Comparison of ENCODE assay signal across 1 cellular context in the genomic region with DNA sequence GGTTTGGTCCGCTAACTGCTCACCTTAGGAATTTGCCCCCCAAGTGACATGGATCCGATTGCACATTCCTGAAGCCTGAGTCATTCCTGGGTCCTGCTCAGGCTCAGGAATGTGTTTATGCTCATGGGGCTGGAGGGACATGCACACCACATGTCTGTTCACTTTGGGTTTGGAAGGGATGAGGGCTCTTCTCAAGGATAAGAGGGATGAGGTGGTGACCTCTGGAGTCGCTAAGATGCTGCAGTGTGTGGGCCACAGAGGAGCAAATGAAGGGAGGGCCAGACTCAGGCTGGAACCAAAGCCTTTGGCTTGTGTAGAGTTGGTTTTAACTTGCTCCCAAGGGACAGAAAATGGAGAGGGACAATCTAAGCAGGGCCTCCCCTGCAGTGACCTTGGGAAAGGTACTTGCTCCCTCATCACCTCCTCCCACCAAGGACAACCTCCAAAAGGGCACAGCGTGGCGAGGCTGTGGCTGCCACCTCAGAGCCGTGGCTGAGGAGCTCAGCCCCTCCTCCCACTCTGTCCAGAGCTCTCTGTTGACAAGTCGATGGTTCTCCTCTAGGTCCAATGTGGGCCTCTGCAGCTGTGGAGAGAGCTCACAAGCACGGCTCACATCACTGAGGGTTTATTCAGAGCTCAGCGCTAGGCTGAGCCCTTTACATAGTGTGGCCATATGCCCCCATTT.
TF ChIP-seq lines count a peak whose summit lies in the region.

No MANE protein-coding gene starts in this region.

TF ChIP-seq in HepG2, 621 proteins besides CTCF, POLR2A, EP300 and RAD21 (continued from another document and continues in another):
- TF ChIP-seq, protein P1, sequence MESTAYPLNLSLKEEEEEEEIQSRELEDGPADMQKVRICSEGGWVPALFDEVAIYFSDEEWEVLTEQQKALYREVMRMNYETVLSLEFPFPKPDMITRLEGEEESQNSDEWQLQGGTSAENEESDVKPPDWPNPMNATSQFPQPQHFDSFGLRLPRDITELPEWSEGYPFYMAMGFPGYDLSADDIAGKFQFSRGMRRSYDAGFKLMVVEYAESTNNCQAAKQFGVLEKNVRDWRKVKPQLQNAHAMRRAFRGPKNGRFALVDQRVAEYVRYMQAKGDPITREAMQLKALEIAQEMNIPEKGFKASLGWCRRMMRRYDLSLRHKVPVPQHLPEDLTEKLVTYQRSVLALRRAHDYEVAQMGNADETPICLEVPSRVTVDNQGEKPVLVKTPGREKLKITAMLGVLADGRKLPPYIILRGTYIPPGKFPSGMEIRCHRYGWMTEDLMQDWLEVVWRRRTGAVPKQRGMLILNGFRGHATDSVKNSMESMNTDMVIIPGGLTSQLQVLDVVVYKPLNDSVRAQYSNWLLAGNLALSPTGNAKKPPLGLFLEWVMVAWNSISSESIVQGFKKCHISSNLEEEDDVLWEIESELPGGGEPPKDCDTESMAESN (CRISPR knock-in tag; conservative IDR thresholded peaks at IDR 0.05): peak; percentile 81; the same call in 1 of the 2 replicates
- TF ChIP-seq ZC3H13 (CRISPR knock-in tag; IDR thresholded peaks at IDR 0.05): no peak; the same call in 1 of the 2 replicates
- no peak; the same call in 1 of the 2 replicates for TF ChIP-seq ZBTB21 (CRISPR knock-in tag; IDR thresholded peaks at IDR 0.05)
- no peak for TF ChIP-seq KLF15 (CRISPR knock-in tag; IDR thresholded peaks at IDR 0.05; ENCODE audit: borderline replicate concordance)
- TF ChIP-seq NCOA1 (CRISPR knock-in tag; IDR thresholded peaks at IDR 0.05): no peak; the same call in none of the 2 replicates
- TF ChIP-seq, protein P2, sequence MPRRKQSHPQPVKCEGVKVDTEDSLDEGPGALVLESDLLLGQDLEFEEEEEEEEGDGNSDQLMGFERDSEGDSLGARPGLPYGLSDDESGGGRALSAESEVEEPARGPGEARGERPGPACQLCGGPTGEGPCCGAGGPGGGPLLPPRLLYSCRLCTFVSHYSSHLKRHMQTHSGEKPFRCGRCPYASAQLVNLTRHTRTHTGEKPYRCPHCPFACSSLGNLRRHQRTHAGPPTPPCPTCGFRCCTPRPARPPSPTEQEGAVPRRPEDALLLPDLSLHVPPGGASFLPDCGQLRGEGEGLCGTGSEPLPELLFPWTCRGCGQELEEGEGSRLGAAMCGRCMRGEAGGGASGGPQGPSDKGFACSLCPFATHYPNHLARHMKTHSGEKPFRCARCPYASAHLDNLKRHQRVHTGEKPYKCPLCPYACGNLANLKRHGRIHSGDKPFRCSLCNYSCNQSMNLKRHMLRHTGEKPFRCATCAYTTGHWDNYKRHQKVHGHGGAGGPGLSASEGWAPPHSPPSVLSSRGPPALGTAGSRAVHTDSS (CRISPR knock-in tag; conservative IDR thresholded peaks at IDR 0.05): no peak
- TF ChIP-seq XRCC5 (optimal IDR thresholded peaks at IDR 0.05; ENCODE audit: low read length): peak; percentile 61
- peak; percentile 97 for TF ChIP-seq SIX1 (CRISPR knock-in tag; IDR thresholded peaks at IDR 0.05; ENCODE audit: borderline replicate concordance)
- TF ChIP-seq, protein P3, sequence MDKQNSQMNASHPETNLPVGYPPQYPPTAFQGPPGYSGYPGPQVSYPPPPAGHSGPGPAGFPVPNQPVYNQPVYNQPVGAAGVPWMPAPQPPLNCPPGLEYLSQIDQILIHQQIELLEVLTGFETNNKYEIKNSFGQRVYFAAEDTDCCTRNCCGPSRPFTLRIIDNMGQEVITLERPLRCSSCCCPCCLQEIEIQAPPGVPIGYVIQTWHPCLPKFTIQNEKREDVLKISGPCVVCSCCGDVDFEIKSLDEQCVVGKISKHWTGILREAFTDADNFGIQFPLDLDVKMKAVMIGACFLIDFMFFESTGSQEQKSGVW (CRISPR knock-in tag; IDR thresholded peaks at IDR 0.05; ENCODE audit: borderline replicate concordance): no peak
- no peak; the same call in none of the 2 replicates for TF ChIP-seq NCOR1 (IDR thresholded peaks at IDR 0.05; ENCODE audit: borderline replicate concordance, low read length)
- TF ChIP-seq ZNF564 (CRISPR knock-in tag; IDR thresholded peaks at IDR 0.05): no peak
- peak; percentile 49; the same call in 1 of the 2 replicates for TF ChIP-seq CREM (IDR thresholded peaks at IDR 0.05)
- TF ChIP-seq CREM (CRISPR knock-in tag; IDR thresholded peaks at IDR 0.05): no peak
- no peak for TF ChIP-seq EZH2 (conservative IDR thresholded peaks at IDR 0.05; ENCODE audit: low read depth, low read length)
- peak; percentile 53; the same call in 1 of the 2 replicates for TF ChIP-seq FOXK2 (IDR thresholded peaks at IDR 0.05)
- peak; percentile 59; the same call in 1 of the 2 replicates for TF ChIP-seq POLR2AphosphoS5 (IDR thresholded peaks at IDR 0.05; ENCODE audit: low read depth, low read length)
- peak; percentile 82 for TF ChIP-seq YEATS4 (CRISPR knock-in tag; IDR thresholded peaks at IDR 0.05; ENCODE audit: borderline replicate concordance)
- peak; percentile 63; the same call in 1 of the 2 replicates for TF ChIP-seq MYNN (CRISPR knock-in tag; IDR thresholded peaks at IDR 0.05; ENCODE audit: low read depth)
- TF ChIP-seq ZNF598 (CRISPR knock-in tag; IDR thresholded peaks at IDR 0.05; ENCODE audit: borderline replicate concordance): peak; percentile 81; the same call in 1 of the 2 replicates
- TF ChIP-seq, protein P4, sequence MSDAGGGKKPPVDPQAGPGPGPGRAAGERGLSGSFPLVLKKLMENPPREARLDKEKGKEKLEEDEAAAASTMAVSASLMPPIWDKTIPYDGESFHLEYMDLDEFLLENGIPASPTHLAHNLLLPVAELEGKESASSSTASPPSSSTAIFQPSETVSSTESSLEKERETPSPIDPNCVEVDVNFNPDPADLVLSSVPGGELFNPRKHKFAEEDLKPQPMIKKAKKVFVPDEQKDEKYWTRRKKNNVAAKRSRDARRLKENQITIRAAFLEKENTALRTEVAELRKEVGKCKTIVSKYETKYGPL (CRISPR knock-in tag; IDR thresholded peaks at IDR 0.05): no peak
- peak; percentile 74 for TF ChIP-seq TGIF2 (CRISPR knock-in tag; IDR thresholded peaks at IDR 0.05)
- TF ChIP-seq TCF7 (IDR thresholded peaks at IDR 0.05; ENCODE audit: low read depth): no peak; the same call in 1 of the 2 replicates
- TF ChIP-seq, protein P5, sequence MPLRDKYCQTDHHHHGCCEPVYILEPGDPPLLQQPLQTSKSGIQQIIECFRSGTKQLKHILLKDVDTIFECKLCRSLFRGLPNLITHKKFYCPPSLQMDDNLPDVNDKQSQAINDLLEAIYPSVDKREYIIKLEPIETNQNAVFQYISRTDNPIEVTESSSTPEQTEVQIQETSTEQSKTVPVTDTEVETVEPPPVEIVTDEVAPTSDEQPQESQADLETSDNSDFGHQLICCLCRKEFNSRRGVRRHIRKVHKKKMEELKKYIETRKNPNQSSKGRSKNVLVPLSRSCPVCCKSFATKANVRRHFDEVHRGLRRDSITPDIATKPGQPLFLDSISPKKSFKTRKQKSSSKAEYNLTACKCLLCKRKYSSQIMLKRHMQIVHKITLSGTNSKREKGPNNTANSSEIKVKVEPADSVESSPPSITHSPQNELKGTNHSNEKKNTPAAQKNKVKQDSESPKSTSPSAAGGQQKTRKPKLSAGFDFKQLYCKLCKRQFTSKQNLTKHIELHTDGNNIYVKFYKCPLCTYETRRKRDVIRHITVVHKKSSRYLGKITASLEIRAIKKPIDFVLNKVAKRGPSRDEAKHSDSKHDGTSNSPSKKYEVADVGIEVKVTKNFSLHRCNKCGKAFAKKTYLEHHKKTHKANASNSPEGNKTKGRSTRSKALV (CRISPR knock-in tag; IDR thresholded peaks at IDR 0.05): no peak
- peak; percentile 56 for TF ChIP-seq NR2F6 (IDR thresholded peaks at IDR 0.05)
- TF ChIP-seq NR2F6 (CRISPR knock-in tag; IDR thresholded peaks at IDR 0.05): peak; percentile 88
- TF ChIP-seq, protein P6, sequence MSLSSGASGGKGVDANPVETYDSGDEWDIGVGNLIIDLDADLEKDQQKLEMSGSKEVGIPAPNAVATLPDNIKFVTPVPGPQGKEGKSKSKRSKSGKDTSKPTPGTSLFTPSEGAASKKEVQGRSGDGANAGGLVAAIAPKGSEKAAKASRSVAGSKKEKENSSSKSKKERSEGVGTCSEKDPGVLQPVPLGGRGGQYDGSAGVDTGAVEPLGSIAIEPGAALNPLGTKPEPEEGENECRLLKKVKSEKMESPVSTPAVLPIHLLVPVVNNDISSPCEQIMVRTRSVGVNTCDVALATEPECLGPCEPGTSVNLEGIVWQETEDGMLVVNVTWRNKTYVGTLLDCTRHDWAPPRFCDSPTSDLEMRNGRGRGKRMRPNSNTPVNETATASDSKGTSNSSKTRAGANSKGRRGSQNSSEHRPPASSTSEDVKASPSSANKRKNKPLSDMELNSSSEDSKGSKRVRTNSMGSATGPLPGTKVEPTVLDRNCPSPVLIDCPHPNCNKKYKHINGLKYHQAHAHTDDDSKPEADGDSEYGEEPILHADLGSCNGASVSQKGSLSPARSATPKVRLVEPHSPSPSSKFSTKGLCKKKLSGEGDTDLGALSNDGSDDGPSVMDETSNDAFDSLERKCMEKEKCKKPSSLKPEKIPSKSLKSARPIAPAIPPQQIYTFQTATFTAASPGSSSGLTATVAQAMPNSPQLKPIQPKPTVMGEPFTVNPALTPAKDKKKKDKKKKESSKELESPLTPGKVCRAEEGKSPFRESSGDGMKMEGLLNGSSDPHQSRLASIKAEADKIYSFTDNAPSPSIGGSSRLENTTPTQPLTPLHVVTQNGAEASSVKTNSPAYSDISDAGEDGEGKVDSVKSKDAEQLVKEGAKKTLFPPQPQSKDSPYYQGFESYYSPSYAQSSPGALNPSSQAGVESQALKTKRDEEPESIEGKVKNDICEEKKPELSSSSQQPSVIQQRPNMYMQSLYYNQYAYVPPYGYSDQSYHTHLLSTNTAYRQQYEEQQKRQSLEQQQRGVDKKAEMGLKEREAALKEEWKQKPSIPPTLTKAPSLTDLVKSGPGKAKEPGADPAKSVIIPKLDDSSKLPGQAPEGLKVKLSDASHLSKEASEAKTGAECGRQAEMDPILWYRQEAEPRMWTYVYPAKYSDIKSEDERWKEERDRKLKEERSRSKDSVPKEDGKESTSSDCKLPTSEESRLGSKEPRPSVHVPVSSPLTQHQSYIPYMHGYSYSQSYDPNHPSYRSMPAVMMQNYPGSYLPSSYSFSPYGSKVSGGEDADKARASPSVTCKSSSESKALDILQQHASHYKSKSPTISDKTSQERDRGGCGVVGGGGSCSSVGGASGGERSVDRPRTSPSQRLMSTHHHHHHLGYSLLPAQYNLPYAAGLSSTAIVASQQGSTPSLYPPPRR (CRISPR knock-in tag; IDR thresholded peaks at IDR 0.05; ENCODE audit: borderline replicate concordance): peak; percentile 93
- no peak for TF ChIP-seq SNRNP70 (IDR thresholded peaks at IDR 0.05; ENCODE audit: low read depth, low read length)
- peak; percentile 77; the same call in 1 of the 2 replicates for TF ChIP-seq TP53 (CRISPR knock-in tag; conservative IDR thresholded peaks at IDR 0.05)
- TF ChIP-seq ZNF589 (CRISPR knock-in tag; conservative IDR thresholded peaks at IDR 0.05): no peak
- no peak for TF ChIP-seq KDM3A (CRISPR knock-in tag; IDR thresholded peaks at IDR 0.05; ENCODE audit: low read depth)
- TF ChIP-seq, protein P7, sequence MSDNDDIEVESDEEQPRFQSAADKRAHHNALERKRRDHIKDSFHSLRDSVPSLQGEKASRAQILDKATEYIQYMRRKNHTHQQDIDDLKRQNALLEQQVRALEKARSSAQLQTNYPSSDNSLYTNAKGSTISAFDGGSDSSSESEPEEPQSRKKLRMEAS (IDR thresholded peaks at IDR 0.05): no peak
- TF ChIP-seq ZNF772 (CRISPR knock-in tag; IDR thresholded peaks at IDR 0.05): no peak; the same call in 1 of the 2 replicates
- TF ChIP-seq ZNF790 (CRISPR knock-in tag; IDR thresholded peaks at IDR 0.05; ENCODE audit: borderline replicate concordance): no peak
- 0 out of 2 replicates have a peak, but pooled peaks have one; percentile 63 for TF ChIP-seq ZNF709 (CRISPR knock-in tag; IDR thresholded peaks at IDR 0.05)
- TF ChIP-seq ZSCAN31 (CRISPR knock-in tag; IDR thresholded peaks at IDR 0.05; ENCODE audit: low read depth): no peak; the same call in none of the 2 replicates
- TF ChIP-seq TARDBP (CRISPR knock-in tag; IDR thresholded peaks at IDR 0.05): peak; percentile 70; the same call in 1 of the 2 replicates
- peak; percentile 91 for TF ChIP-seq GATAD2A (CRISPR knock-in tag; IDR thresholded peaks at IDR 0.05)
- no peak for TF ChIP-seq ZNF713 (CRISPR knock-in tag; IDR thresholded peaks at IDR 0.05)
- no peak for TF ChIP-seq RNF2 (conservative IDR thresholded peaks at IDR 0.05; ENCODE audit: low read depth)
- peak; percentile 78 for TF ChIP-seq FOXA3 (CRISPR knock-in tag; IDR thresholded peaks at IDR 0.05)
- no peak for TF ChIP-seq NPAS2 (CRISPR knock-in tag; IDR thresholded peaks at IDR 0.05; ENCODE audit: borderline replicate concordance)
- TF ChIP-seq DR1 (CRISPR knock-in tag; IDR thresholded peaks at IDR 0.05): no peak
- TF ChIP-seq MLLT10 (CRISPR knock-in tag; IDR thresholded peaks at IDR 0.05): no peak
- no peak for TF ChIP-seq ZNF883 (CRISPR knock-in tag; IDR thresholded peaks at IDR 0.05; ENCODE audit: not compliant biosample characterization)
- 0 out of 2 replicates have a peak, but pooled peaks have one; percentile 6 for TF ChIP-seq SP140L (CRISPR knock-in tag; IDR thresholded peaks at IDR 0.05; ENCODE audit: borderline replicate concordance)
- no peak for TF ChIP-seq ZNF720 (CRISPR knock-in tag; IDR thresholded peaks at IDR 0.05)
- TF ChIP-seq TBL1XR1 (IDR thresholded peaks at IDR 0.05; ENCODE audit: borderline replicate concordance, low read length, partially characterized antibody): peak; percentile 64
- TF ChIP-seq ZNF550 (CRISPR knock-in tag; IDR thresholded peaks at IDR 0.05; ENCODE audit: borderline replicate concordance): peak; percentile 20
- TF ChIP-seq ATRX (CRISPR knock-in tag; IDR thresholded peaks at IDR 0.05; ENCODE audit: borderline replicate concordance): no peak
- TF ChIP-seq, protein P8, sequence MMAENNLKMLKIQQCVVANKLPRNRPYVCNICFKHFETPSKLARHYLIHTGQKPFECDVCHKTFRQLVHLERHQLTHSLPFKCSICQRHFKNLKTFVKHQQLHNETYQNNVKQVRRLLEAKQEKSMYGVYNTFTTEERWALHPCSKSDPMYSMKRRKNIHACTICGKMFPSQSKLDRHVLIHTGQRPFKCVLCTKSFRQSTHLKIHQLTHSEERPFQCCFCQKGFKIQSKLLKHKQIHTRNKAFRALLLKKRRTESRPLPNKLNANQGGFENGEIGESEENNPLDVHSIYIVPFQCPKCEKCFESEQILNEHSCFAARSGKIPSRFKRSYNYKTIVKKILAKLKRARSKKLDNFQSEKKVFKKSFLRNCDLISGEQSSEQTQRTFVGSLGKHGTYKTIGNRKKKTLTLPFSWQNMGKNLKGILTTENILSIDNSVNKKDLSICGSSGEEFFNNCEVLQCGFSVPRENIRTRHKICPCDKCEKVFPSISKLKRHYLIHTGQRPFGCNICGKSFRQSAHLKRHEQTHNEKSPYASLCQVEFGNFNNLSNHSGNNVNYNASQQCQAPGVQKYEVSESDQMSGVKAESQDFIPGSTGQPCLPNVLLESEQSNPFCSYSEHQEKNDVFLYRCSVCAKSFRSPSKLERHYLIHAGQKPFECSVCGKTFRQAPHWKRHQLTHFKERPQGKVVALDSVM (CRISPR knock-in tag; IDR thresholded peaks at IDR 0.05): peak; percentile 50; the same call in 1 of the 2 replicates
